Comparison of ENCODE assay signal across 32 cellular contexts in the genomic region with DNA sequence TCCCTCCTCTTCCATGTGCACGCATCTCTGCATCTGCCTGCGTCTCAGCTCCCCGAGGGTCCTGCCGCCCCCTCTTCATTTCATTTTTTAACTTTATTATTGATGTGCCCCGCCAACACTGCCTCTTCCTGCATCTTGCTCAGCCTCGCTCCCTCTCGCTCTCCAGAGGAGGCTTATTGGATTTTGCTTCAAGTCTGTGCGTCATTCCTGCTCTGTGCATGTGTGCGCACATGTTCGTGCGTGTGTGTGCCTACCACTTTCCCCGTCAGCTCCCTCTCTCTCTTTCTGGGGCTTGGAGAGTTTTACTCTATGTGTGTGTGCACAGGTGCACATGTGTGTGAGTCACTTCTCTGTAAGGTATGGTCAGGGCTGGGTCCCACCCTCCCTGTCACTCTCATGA.
"Had no signal": no experiment of that assay in that cellular context is flagged by ENCODE, and none has a peak within 500 bp of the region (broad histone marks: within the 10 kb centered on the region; RNA-seq: fewer than 3 reads in every experiment).

No MANE protein-coding gene starts in this region.

- H2AFZ ChIP-seq: PC-9 had no signal

- H3K27ac ChIP-seq: PC-9, RWPE1, WERI-Rb-1 had no signal

- H3K4me3 ChIP-seq: PC-9 had no signal

- H3K4me2 ChIP-seq: PC-9 had no signal

- H3K36me3 ChIP-seq: WERI-Rb-1 had no signal

- ATAC-seq: activated CD8-positive, alpha-beta memory T cell treated with anti-CD3 and anti-CD28 coated beads, Interleukin-2, amount 10 ng/mL, durations not matched to agents 7 days and 5 days; activated naive CD8-positive, alpha-beta T cell treated with anti-CD3 and anti-CD28 coated beads, Interleukin-2, amount 50 U/mL, for 24 hours had no signal

- FAIRE-seq: RCC 7860 had no signal

- DNase-seq: activated CD4-positive, alpha-beta memory T cell treated with anti-CD3 and anti-CD28 coated beads, Interleukin-2, amount 10 ng/mL, durations not matched to agents 7 days and 5 days; activated CD4-positive, alpha-beta T cell treated with anti-CD3 and anti-CD28 coated beads for 1 hour; activated CD4-positive, alpha-beta T cell treated with anti-CD3 and anti-CD28 coated beads for 48 hours; activated CD4-positive, CD25-positive, alpha-beta regulatory T cell; activated CD8-positive, alpha-beta memory T cell treated with anti-CD3 and anti-CD28 coated beads for 24 hours; activated CD8-positive, alpha-beta memory T cell treated with anti-CD3 and anti-CD28 coated beads, Interleukin-2, amount 10 ng/mL, durations not matched to agents 7 days and 5 days; activated CD8-positive, alpha-beta memory T cell treated with anti-CD3 and anti-CD28 coated beads, Interleukin-2, amount 50 U/mL, for 48 hours; activated effector memory CD4-positive, alpha-beta T cell treated with Interleukin-2 at 50 U/mL for 16 hours; activated naive CD4-positive, alpha-beta T cell treated with anti-CD3 and anti-CD28 coated beads, Interleukin-2, amount 10 ng/mL, durations not matched to agents 7 days and 5 days; activated naive CD8-positive, alpha-beta T cell treated with anti-CD3 and anti-CD28 coated beads, Interleukin-2, amount 50 U/mL, for 24 hours; activated T-cell treated with anti-CD3 and anti-CD28 coated beads, Interleukin-2, amount 50 U/mL, for 48 hours; central memory CD4-positive, alpha-beta T cell; Karpas-422; NCI-H1105; NCI-H1417 treated with DMSO at 0.1 percent for 48 hours; NCI-H187 treated with DMSO at 0.1 percent for 48 hours; NCI-H2081; NCI-H2171 treated with DMSO at 0.1 percent for 48 hours; NCI-H2227 treated with DMSO at 0.1 percent for 48 hours; NCI-H446 treated with DMSO at 0.1 percent for 48 hours; NCI-H524; NCI-H69; NK-92 treated with Interleukin-12 subunit alpha and Interleukin-12 subunit beta, amount 100 ng/mL, for 24 hours; PC-9; Right ventricle myocardium superior; SW 1271; T-helper 1 cell; T-helper 2 cell; T-helper 9 cell; WERI-Rb-1 had no signal
